In genomic region chr15:74839526-74840395, GRCh38 we compare ENCODE assay signal across 17 cellular contexts. TPM values are rescaled to one million over a fixed set of nuclear protein-coding genes. Genes with fewer than 3 reads are reported as not detected.
DNase-seq lines count a peak whose midpoint lies in the region; ATAC-seq and TF ChIP-seq lines count a peak whose summit lies in the region.
"Had no signal": no experiment of that assay in that cellular context is flagged by ENCODE, and none has a peak within 500 bp of the region (broad histone marks: within the 10 kb centered on the region; RNA-seq: fewer than 3 reads in every experiment).

No MANE protein-coding gene starts in this region.

- TF ChIP-seq CTCF in BE2C (IDR thresholded peaks at IDR 0.05; ENCODE audit: low read depth, low read length): peak; percentile 26
- TF ChIP-seq CTCF in GM13977 (IDR thresholded peaks at IDR 0.05; ENCODE audit: extremely low read depth, insufficient read depth, missing control alignments): peak; percentile 30
- peak; percentile 40 for TF ChIP-seq CTCF in RWPE2 (IDR thresholded peaks at IDR 0.05; ENCODE audit: poor library complexity, severe bottlenecking)

- H3K4me1 ChIP-seq in BE2C (peaks cover 11% of the 10 kb centered on the region), RWPE2 (ENCODE audit: insufficient read depth, poor library complexity, severe bottlenecking) (peaks cover 4% of the 10 kb centered on the region)

- H3K27me3 ChIP-seq in BE2C: no peaks in the 10 kb centered on the region
- no peaks in the 10 kb centered on the region for H3K27me3 ChIP-seq in RWPE2 (ENCODE audit: insufficient read depth, poor library complexity, severe bottlenecking)
- H3K27me3 ChIP-seq: SJSA1 had no signal

- no peak overlapping the region for H3K27ac ChIP-seq in RWPE2 (ENCODE audit: poor library complexity, severe bottlenecking)
- H3K27ac ChIP-seq: SJSA1 had no signal

- ATAC-seq in RWPE2 (ENCODE audit: low read depth) (no peak), HG02973 (IDR thresholded peaks at IDR 0.05; ENCODE audit: unreplicated experiment) (no peak)
- ATAC-seq: left colon, sciatic nerve had no signal

- H3K4me3 ChIP-seq in BE2C (ENCODE audit: low read depth, low read length): no peak overlapping the region
- H3K4me3 ChIP-seq in RWPE2 (ENCODE audit: severe bottlenecking): no peak overlapping the region
- H3K4me3 ChIP-seq: SJSA1 had no signal

- H3K9me3 ChIP-seq in BE2C (no peaks in the 10 kb centered on the region), RWPE2 (ENCODE audit: severe bottlenecking) (no peaks in the 10 kb centered on the region)
- H3K9me3 ChIP-seq: SJSA1 had no signal

- DNase-seq in BE2C (no peak), GM13977 (ENCODE audit: low spot score) (no peak), RWPE2 (ENCODE audit: low spot score) (peak; percentile 66), hepatic stellate cell (ENCODE audit: low spot score) (peak; percentile 9), NCI-H2227 (lab: John Stamatoyannopoulos, UW; ENCODE audit: unreplicated experiment) (no peak), T1000 (lab: John Stamatoyannopoulos, UW) (no peak)
- DNase-seq in activated effector memory CD4-positive, alpha-beta T cell treated with anti-CD3 and anti-CD28 coated beads, Interleukin-2, amount 50 U/mL, for 16 hours: no peak
- DNase-seq: activated CD4-positive, alpha-beta T cell treated with anti-CD3 and anti-CD28 coated beads for 1 hour; amniotic stem cell; EL; GOT3; left colon; NCI-H146; stimulated activated CD4-positive, alpha-beta T cell treated with anti-CD3 and anti-CD28 coated beads, Interleukin-1b, Interleukin-23, amount 100 ng/mL, for 48 hours had no signal

- in situ Hi-C loops in GM13977 (cut with MboI; ENCODE audit: low pct_unique_long_range_greater_than_20kb, low sequenced_read_pairs, unreplicated experiment): no loop called here

- H3K36me3 ChIP-seq in BE2C (no peaks in the 10 kb centered on the region; the same call in none of the 2 replicates), RWPE2 (ENCODE audit: low read depth) (peaks cover 3% of the 10 kb centered on the region; the same call in 1 of the 2 replicates)

RNA-seq across cellular contexts. Expression of gene ULK3, which starts 3.2 kb away (rescaled TPM):
- polyA plus RNA-seq in BE2C (2012; ENCODE audit: insufficient read depth, insufficient read length, low read depth): 152 TPM

RNA-seq across cellular contexts. Expression of gene CPLX3, which starts 13.3 kb away (rescaled TPM):
- polyA plus RNA-seq in BE2C (2012; ENCODE audit: insufficient read depth, insufficient read length, low read depth): not detected

RNA-seq across cellular contexts. Expression of gene LMAN1L, which starts 27.1 kb away (rescaled TPM):
- 0.73 TPM for polyA plus RNA-seq in BE2C (2012; ENCODE audit: insufficient read depth, insufficient read length, low read depth)

RNA-seq across cellular contexts. Expression of gene SCAMP2, which starts 33.4 kb away (rescaled TPM):
- 76.6 TPM for polyA plus RNA-seq in BE2C (2012; ENCODE audit: insufficient read depth, insufficient read length, low read depth)

RNA-seq across cellular contexts. Expression of gene MPI, which starts 50.1 kb away (rescaled TPM):
- polyA plus RNA-seq in BE2C (2012; ENCODE audit: insufficient read depth, insufficient read length, low read depth): 72.1 TPM

Comparison
In these comparisons a context has a peak if more than half of its experiments do, and no peak if none do; other contexts are left out.
1. DNase-seq: peak in RWPE2 (single experiment) and hepatic stellate cell (single experiment); none in BE2C (single experiment), GM13977 (single experiment), NCI-H2227 (single experiment), T1000 (single experiment) and activated effector memory CD4-positive, alpha-beta T cell treated with anti-CD3 and anti-CD28 coated beads, Interleukin-2, amount 50 U/mL, for 16 hours (single experiment).
2. Peak in every context shown above with its lines, with median percentiles within 50 percentile points of each other: CTCF ChIP-seq.